28 cellular contexts compared by ENCODE assay signal in the genomic region with DNA sequence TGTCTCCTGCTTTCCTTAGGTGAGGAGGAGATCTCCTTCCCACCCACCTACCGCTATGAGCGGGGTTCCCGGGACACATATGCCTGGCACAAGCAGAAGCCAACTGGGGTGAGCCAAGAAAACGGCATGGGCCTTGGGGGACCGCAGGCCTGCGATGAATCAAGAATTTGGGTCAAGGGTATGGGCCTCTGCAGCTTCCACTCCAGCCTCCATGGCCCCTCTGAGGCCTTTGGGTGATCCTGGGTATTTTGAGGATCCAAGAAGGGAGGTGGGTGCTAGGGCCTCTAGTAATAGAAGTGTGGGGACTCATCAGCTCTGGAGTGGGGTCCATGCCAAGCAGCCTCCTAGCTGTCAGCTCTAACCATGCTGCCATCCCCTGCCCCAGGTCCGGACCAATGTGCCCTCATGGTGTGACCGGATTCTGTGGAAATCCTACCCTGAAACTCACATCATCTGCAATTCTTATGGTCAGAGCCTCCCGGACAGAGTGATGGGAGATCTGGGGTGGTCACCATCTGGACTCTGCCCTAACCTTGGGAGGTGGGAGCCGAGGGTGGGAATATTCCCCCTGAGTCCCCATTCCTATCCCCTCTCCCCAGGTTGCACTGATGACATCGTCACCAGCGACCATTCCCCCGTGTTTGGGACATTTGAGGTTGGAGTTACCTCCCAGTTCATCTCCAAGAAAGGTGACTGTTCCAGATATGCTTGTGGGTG. TPM values are rescaled to one million over a fixed set of nuclear protein-coding genes. Genes with fewer than 3 reads are reported as not detected.
A peak's percentile ranks its signal among the peaks of the same experiment; 100 is the strongest.
DNase-seq lines count a peak whose midpoint lies in the region; ATAC-seq, FAIRE-seq and TF ChIP-seq lines count a peak whose summit lies in the region.
"Had no signal": no experiment of that assay in that cellular context is flagged by ENCODE, and none has a peak within 500 bp of the region (broad histone marks: within the 10 kb centered on the region; RNA-seq: fewer than 3 reads in every experiment).

No MANE protein-coding gene starts in this region.

- H3K36me3 ChIP-seq in GM12878 (ENCODE audit: control insufficient read depth in 2 of 2, insufficient read depth in 2 of 2, low read length in 1 of 2), result peaks cover 24 to 27% of the 10 kb centered on the region in 2 experiments; a peak in 3 of 4 replicates
- H3K36me3 ChIP-seq in neural progenitor cell, result no peaks in the 10 kb centered on the region

- no peak overlapping the region for H3K4me2 ChIP-seq in GM12878 (ENCODE audit: control insufficient read depth, insufficient read depth)
- no peak overlapping the region for H3K4me2 ChIP-seq in neural progenitor cell

- peaks cover 9% of the 10 kb centered on the region for H3K36me3 Mint-ChIP-seq in activated naive CD8-positive, alpha-beta T cell treated with anti-CD3 and anti-CD28 coated beads, Interleukin-2, amount 50 U/mL, for 24 hours (ENCODE audit: low read depth)
- H3K36me3 Mint-ChIP-seq in activated naive CD8-positive, alpha-beta T cell treated with anti-CD3 and anti-CD28 coated beads for 36 hours, result peaks cover 15% of the 10 kb centered on the region
- H3K36me3 Mint-ChIP-seq in neural progenitor cell, result peaks cover 41% of the 10 kb centered on the region

- RAD21 ChIA-PET in GM12878 (lab: Charles Lee; ENCODE audit: unreplicated experiment), result no interaction called here

- H3K27me3 ChIP-seq in GM12878 (replicated peaks in 1 of 2; ENCODE audit: control insufficient read depth in 2 of 2, insufficient read depth in 2 of 2, low read length in 1 of 2) (no peaks in the 10 kb centered on the region), neural progenitor cell (no peaks in the 10 kb centered on the region)
- H3K27me3 ChIP-seq: colonic mucosa had no signal

- no peak for ATAC-seq in activated naive CD8-positive, alpha-beta T cell treated with anti-CD3 and anti-CD28 coated beads, Interleukin-2, amount 50 U/mL, for 24 hours
- ATAC-seq in GM12878 (no peak), HG03442 (IDR thresholded peaks at IDR 0.05; ENCODE audit: unreplicated experiment) (no peak), GM19328 (IDR thresholded peaks at IDR 0.05; ENCODE audit: unreplicated experiment) (no peak)
- ATAC-seq: Right ventricle myocardium inferior had no signal

- peaks cover 16% of the 10 kb centered on the region for H3F3A ChIP-seq in neural progenitor cell (ENCODE audit: low read depth)

- no peak for FAIRE-seq in GM12878 (lab: Jason Lieb, UNC)
- FAIRE-seq: D721Med, islet of Langerhans had no signal

- no peaks in the 10 kb centered on the region for H3K9me3 Mint-ChIP-seq in activated naive CD8-positive, alpha-beta T cell treated with anti-CD3 and anti-CD28 coated beads, Interleukin-2, amount 50 U/mL, for 24 hours
- no peaks in the 10 kb centered on the region for H3K9me3 Mint-ChIP-seq in activated naive CD8-positive, alpha-beta T cell treated with anti-CD3 and anti-CD28 coated beads for 36 hours
- H3K9me3 Mint-ChIP-seq in neural progenitor cell, result no peaks in the 10 kb centered on the region
- H3K9me3 Mint-ChIP-seq: activated B cell treated with CpG ODN at 0.5 μM for 24 hours; activated CD4-positive, alpha-beta memory T cell treated with anti-CD3 and anti-CD28 coated beads, Interleukin-2, amount 10 ng/mL, durations not matched to agents 7 days and 5 days; activated T-cell treated with anti-CD3 and anti-CD28 coated beads, Interleukin-2, amount 50 U/mL, for 24 hours; neural crest cell had no signal

- H3K27ac ChIP-seq in GM12878 (ENCODE audit: control insufficient read depth, insufficient read depth), result no peak overlapping the region
- no peak overlapping the region for H3K27ac ChIP-seq in neural progenitor cell
- H3K27ac ChIP-seq: colonic mucosa, GM23248, prostate gland had no signal

- SMC1A ChIA-PET in GM12878 (lab: Charles Lee; ENCODE audit: uncharacterized antibody, unreplicated experiment), result no interaction called here

- in situ Hi-C loops in GM12878 (cut with MboI), result no loop called here

- H3K4me3 Mint-ChIP-seq in activated naive CD8-positive, alpha-beta T cell treated with anti-CD3 and anti-CD28 coated beads, Interleukin-2, amount 50 U/mL, for 24 hours, result no peak overlapping the region
- no peak overlapping the region for H3K4me3 Mint-ChIP-seq in activated naive CD8-positive, alpha-beta T cell treated with anti-CD3 and anti-CD28 coated beads for 36 hours
- H3K4me3 Mint-ChIP-seq in neural progenitor cell, result no peak overlapping the region
- H3K4me3 Mint-ChIP-seq: activated B cell treated with CpG ODN at 0.5 μM for 24 hours; activated CD4-positive, alpha-beta memory T cell treated with anti-CD3 and anti-CD28 coated beads, Interleukin-2, amount 10 ng/mL, durations not matched to agents 7 days and 5 days; activated T-cell treated with anti-CD3 and anti-CD28 coated beads, Interleukin-2, amount 50 U/mL, for 24 hours had no signal

- no peak for DNase-seq in activated naive CD8-positive, alpha-beta T cell treated with anti-CD3 and anti-CD28 coated beads, Interleukin-2, amount 50 U/mL, for 24 hours
- DNase-seq in activated naive CD8-positive, alpha-beta T cell treated with anti-CD3 and anti-CD28 coated beads for 36 hours, result no peak
- DNase-seq in GM12878 (ENCODE audit: low read depth, low spot score) (no peak), neural progenitor cell (ENCODE audit: low spot score) (no peak), ureter (ENCODE audit: low spot score) (peak; percentile 41), SW480 (ENCODE audit: low spot score) (no peak)
- DNase-seq: activated B cell treated with CpG ODN at 0.5 μM for 24 hours; activated naive CD4-positive, alpha-beta T cell treated with anti-CD3 and anti-CD28 coated beads, Interleukin-2, amount 50 U/mL, for 16 hours; activated T-cell treated with anti-CD3 and anti-CD28 coated beads, Interleukin-2, amount 50 U/mL, for 24 hours; anterior cingulate cortex; colonic mucosa; GM23248; NCI-H2029 treated with DMSO at 0.1 percent for 48 hours; NCI-H226; NCI-H82; T1000 had no signal

- POLR2A ChIA-PET in GM12878 (lab: Charles Lee), result no interaction called here

- TF ChIP-seq EP300 in GM12878 (IDR thresholded peaks at IDR 0.05; ENCODE audit: borderline replicate concordance in 1 of 2, control insufficient read depth in 1 of 2, low read depth in 2 of 2, low read length in 2 of 2), result no peak

- no peak overlapping the region for H3K4me3 ChIP-seq in GM12878
- H3K4me3 ChIP-seq in neural progenitor cell, result no peak overlapping the region
- H3K4me3 ChIP-seq: colonic mucosa, GM23248, prostate gland had no signal

- peaks cover 3% of the 10 kb centered on the region for H3K4me1 Mint-ChIP-seq in activated naive CD8-positive, alpha-beta T cell treated with anti-CD3 and anti-CD28 coated beads, Interleukin-2, amount 50 U/mL, for 24 hours
- H3K4me1 Mint-ChIP-seq in activated naive CD8-positive, alpha-beta T cell treated with anti-CD3 and anti-CD28 coated beads for 36 hours, result peaks cover 1% of the 10 kb centered on the region
- peaks cover 3% of the 10 kb centered on the region for H3K4me1 Mint-ChIP-seq in neural progenitor cell
- H3K4me1 Mint-ChIP-seq: activated CD4-positive, alpha-beta memory T cell treated with anti-CD3 and anti-CD28 coated beads, Interleukin-2, amount 10 ng/mL, durations not matched to agents 7 days and 5 days had no signal

- TF ChIP-seq RAD21 in GM12878 (IDR thresholded peaks at IDR 0.05; ENCODE audit: insufficient read depth, low read depth, low read length), result no peak

- peak overlapping the region; percentile 62 for H3K27ac Mint-ChIP-seq in activated naive CD8-positive, alpha-beta T cell treated with anti-CD3 and anti-CD28 coated beads, Interleukin-2, amount 50 U/mL, for 24 hours
- H3K27ac Mint-ChIP-seq in activated naive CD8-positive, alpha-beta T cell treated with anti-CD3 and anti-CD28 coated beads for 36 hours, result no peak overlapping the region
- H3K27ac Mint-ChIP-seq in neural progenitor cell, result peak overlapping the region; percentile 82
- H3K27ac Mint-ChIP-seq: activated CD4-positive, alpha-beta memory T cell treated with anti-CD3 and anti-CD28 coated beads, Interleukin-2, amount 10 ng/mL, durations not matched to agents 7 days and 5 days; activated T-cell treated with anti-CD3 and anti-CD28 coated beads, Interleukin-2, amount 50 U/mL, for 24 hours had no signal

- no peaks in the 10 kb centered on the region for H3K9me3 ChIP-seq in GM12878 (replicated peaks; ENCODE audit: control insufficient read depth, insufficient read depth, low read length)
- no peaks in the 10 kb centered on the region for H3K9me3 ChIP-seq in neural progenitor cell (ENCODE audit: low read depth)
- H3K9me3 ChIP-seq: colonic mucosa, prostate gland had no signal

- no peak overlapping the region for H3K9ac ChIP-seq in GM12878 (ENCODE audit: control insufficient read depth, insufficient read depth, low read length)
- no peak overlapping the region for H3K9ac ChIP-seq in neural progenitor cell
- H3K9ac ChIP-seq: GM23248 had no signal

- H2AFZ ChIP-seq in GM12878 (ENCODE audit: control insufficient read depth, low read depth, low read length) (no peak overlapping the region), neural progenitor cell (replicated peaks) (no peak overlapping the region)
- H2AFZ ChIP-seq: GM23248 had no signal

- 92% methylated on average over 13 of the region's 13 CpGs for WGBS in GM12878 (ENCODE audit: insufficient coverage, insufficient replicate concordance, low lambda C conversion rate, missing lambda C conversion rate)

- TF ChIP-seq CTCF in GM12878 (IDR thresholded peaks at IDR 0.05 in 2 of 3, conservative IDR thresholded peaks at IDR 0.05 in 1 of 3; ENCODE audit: control insufficient read depth in 2 of 3, extremely low read depth in 1 of 3, insufficient read depth in 1 of 3, low read depth in 3 of 3, low read length in 3 of 3), result no peak
- TF ChIP-seq CTCF in neural progenitor cell (IDR thresholded peaks at IDR 0.05), result no peak

- CTCF ChIA-PET in GM12878 (lab: Yijun Ruan, JAX), result no interaction called here

- H3K27me3 Mint-ChIP-seq in activated naive CD8-positive, alpha-beta T cell treated with anti-CD3 and anti-CD28 coated beads, Interleukin-2, amount 50 U/mL, for 24 hours, result peaks cover under 1% of the 10 kb centered on the region
- no peaks in the 10 kb centered on the region for H3K27me3 Mint-ChIP-seq in activated naive CD8-positive, alpha-beta T cell treated with anti-CD3 and anti-CD28 coated beads for 36 hours
- H3K27me3 Mint-ChIP-seq in neural progenitor cell (ENCODE audit: insufficient read depth, low read depth), result peaks cover 2% of the 10 kb centered on the region
- H3K27me3 Mint-ChIP-seq: activated B cell treated with CpG ODN at 0.5 μM for 24 hours; activated T-cell treated with anti-CD3 and anti-CD28 coated beads, Interleukin-2, amount 50 U/mL, for 24 hours had no signal

- H4K20me1 ChIP-seq in GM12878 (ENCODE audit: control insufficient read depth, insufficient read depth), result no peaks in the 10 kb centered on the region; the same call in 1 of the 2 replicates
- peaks cover 11% of the 10 kb centered on the region for H4K20me1 ChIP-seq in neural progenitor cell (ENCODE audit: low read depth)

- H3K79me2 ChIP-seq in GM12878 (ENCODE audit: control insufficient read depth, insufficient read depth, low read length), result no peaks in the 10 kb centered on the region
- no peaks in the 10 kb centered on the region for H3K79me2 ChIP-seq in neural progenitor cell (ENCODE audit: low read depth)

- no peaks in the 10 kb centered on the region for H3K4me1 ChIP-seq in GM12878 (ENCODE audit: control insufficient read depth, insufficient read depth, low read length)
- H3K4me1 ChIP-seq in neural progenitor cell, result peaks cover 5% of the 10 kb centered on the region
- H3K4me1 ChIP-seq: colonic mucosa, prostate gland had no signal

- peak; percentile 38; the same call in 1 of the 2 replicates for TF ChIP-seq POLR2A in GM12878 (IDR thresholded peaks at IDR 0.05; ENCODE audit: low read depth, low read length)

- BruUV-seq in GM12878 (replicated peaks; lab: Mats Ljungman, UMichigan), result no TSS peak

- intact Hi-C loops in GM12878 (cut with micrococcal nuclease; ENCODE audit: unreplicated experiment), result no loop called here

RNA-seq across cellular contexts. Expression of a gene that starts 8.6 kb away (rescaled TPM):
- 10 to 100 TPM; 69.5 to 71.2 TPM for total RNA-seq in activated naive CD8-positive, alpha-beta T cell treated with anti-CD3 and anti-CD28 coated beads for 36 hours
- total RNA-seq in GM12878 (2013; cell fraction: nucleolus; rRNA removed), result 149 and 152 TPM in 2 replicates
- total RNA-seq in GM12878 (2014; rRNA removed), result 62.3 and 66.3 TPM in 2 replicates
- 32.1 and 33.1 TPM in 2 replicates for total RNA-seq in GM12878 (2014; rRNA removed; fragmentation: Illumina TruSeq; extraction: Trizol)
- total RNA-seq in GM12878 (2021), result 110 and 116 TPM in 2 replicates
- polyA plus RNA-seq in GM12878 (2011; ENCODE audit: low read depth), result 39.6 TPM
- polyA plus RNA-seq in GM12878 (2011; rRNA removed), result 36.2 and 68.8 TPM in 2 replicates
- polyA plus RNA-seq in GM12878 (2011; cell fraction: cytosol; rRNA removed), result 45.3 and 59.8 TPM in 2 replicates
- 613 and 647 TPM in 2 replicates for polyA plus RNA-seq in GM12878 (2011; cell fraction: nucleus; rRNA removed)
- 71.7 and 110 TPM in 2 replicates for polyA plus RNA-seq in GM12878 (2012)
- polyA plus RNA-seq in GM12878 (2014; fragmentation: Illumina TruSeq; extraction: Trizol), result 54.7 and 62.3 TPM in 2 replicates
- 1 to 10 TPM in 1 of 2 experiments, under 1 TPM in 1; 0.47 to 1.0 TPM for polyA plus RNA-seq in GM12878 (2014; fragmentation: Nextera tagmentation; extraction: Ambion mirVana)
- 77.5 and 94.4 TPM in 2 replicates for polyA plus RNA-seq in GM12878 (2014; rRNA removed)
- polyA plus RNA-seq in GM12878 (2016; fragmentation: Nextera tagmentation; extraction: Ambion mirVana), result 10 to 100 TPM in 1 of 2 experiments, 1 to 10 TPM in 1; 9.7 to 20.0 TPM
- 70.7 and 93.0 TPM in 2 replicates for polyA minus RNA-seq in GM12878 (2011; rRNA and poly(A)+ RNA removed)
- polyA minus RNA-seq in GM12878 (2011; cell fraction: cytosol; rRNA and poly(A)+ RNA removed), result 52.8 and 55.7 TPM in 2 replicates
- polyA minus RNA-seq in GM12878 (2011; cell fraction: nucleus; rRNA and poly(A)+ RNA removed), result 158 and 247 TPM in 2 replicates
- 30.8 and 64.8 TPM in 2 replicates for total RNA-seq in neural progenitor cell (ENCODE audit: low replicate concordance)
- 144 TPM for total RNA-seq in ureter

RNA-seq across cellular contexts. Expression of a gene that starts 10.8 kb away (rescaled TPM):
- not detected for total RNA-seq in activated naive CD8-positive, alpha-beta T cell treated with anti-CD3 and anti-CD28 coated beads for 36 hours
- total RNA-seq in GM12878 (2013; cell fraction: nucleolus; rRNA removed), result not detected in 2 replicates
- total RNA-seq in GM12878 (2014; rRNA removed), result not detected in 2 replicates
- total RNA-seq in GM12878 (2014; rRNA removed; fragmentation: Illumina TruSeq; extraction: Trizol), result not detected in 2 replicates
- total RNA-seq in GM12878 (2021), result not detected in 2 replicates
- polyA plus RNA-seq in GM12878 (2011; ENCODE audit: low read depth), result not detected
- polyA plus RNA-seq in GM12878 (2011; rRNA removed), result not detected in 2 replicates
- not detected in 2 replicates for polyA plus RNA-seq in GM12878 (2011; cell fraction: cytosol; rRNA removed)
- not detected in 2 replicates for polyA plus RNA-seq in GM12878 (2011; cell fraction: nucleus; rRNA removed)
- not detected in 2 replicates for polyA plus RNA-seq in GM12878 (2012)
- polyA plus RNA-seq in GM12878 (2014; fragmentation: Illumina TruSeq; extraction: Trizol), result not detected in 2 replicates
- polyA plus RNA-seq in GM12878 (2014; fragmentation: Nextera tagmentation; extraction: Ambion mirVana), result not detected
- not detected in 2 replicates for polyA plus RNA-seq in GM12878 (2014; rRNA removed)
- polyA plus RNA-seq in GM12878 (2016; fragmentation: Nextera tagmentation; extraction: Ambion mirVana), result not detected
- not detected in 2 replicates for polyA minus RNA-seq in GM12878 (2011; rRNA and poly(A)+ RNA removed)
- not detected in 2 replicates for polyA minus RNA-seq in GM12878 (2011; cell fraction: cytosol; rRNA and poly(A)+ RNA removed)
- polyA minus RNA-seq in GM12878 (2011; cell fraction: nucleus; rRNA and poly(A)+ RNA removed), result not detected in 2 replicates
- total RNA-seq in neural progenitor cell (ENCODE audit: low replicate concordance), result not detected in 2 replicates
- total RNA-seq in ureter, result not detected
- total RNA-seq: activated B cell treated with CpG ODN at 0.5 μM for 24 hours; activated CD4-positive, alpha-beta memory T cell treated with anti-CD3 and anti-CD28 coated beads, Interleukin-2, amount 10 ng/mL, durations not matched to agents 7 days and 5 days; GM23248; liver; M059J; Right ventricle myocardium inferior; subcutaneous adipose tissue had no signal
- polyA plus RNA-seq: BJ, GM23248, liver had no signal

RNA-seq across cellular contexts. Expression of a gene that starts 16.6 kb away (rescaled TPM):
- total RNA-seq in activated naive CD8-positive, alpha-beta T cell treated with anti-CD3 and anti-CD28 coated beads for 36 hours, result not detected
- total RNA-seq in GM12878 (2013; cell fraction: nucleolus; rRNA removed), result not detected in 2 replicates
- total RNA-seq in GM12878 (2014; rRNA removed) (2.7 and 3.5 TPM in 2 replicates), GM12878 (2014; rRNA removed; fragmentation: Illumina TruSeq; extraction: Trizol) (1.9 and 2.2 TPM in 2 replicates), GM12878 (2021) (1.4 and 1.5 TPM in 2 replicates), neural progenitor cell (ENCODE audit: low replicate concordance) (not detected in 2 replicates), ureter (4.5 TPM)
- 1.5 TPM for polyA plus RNA-seq in GM12878 (2011; ENCODE audit: low read depth)
- polyA plus RNA-seq in GM12878 (2011; rRNA removed) (0.10 TPM in 1 of 2 replicates, not detected in the other), GM12878 (2014; fragmentation: Illumina TruSeq; extraction: Trizol) (1.6 and 2.0 TPM in 2 replicates), GM12878 (2014; fragmentation: Nextera tagmentation; extraction: Ambion mirVana) (10 to 100 TPM; 11.0 to 11.1 TPM), GM12878 (2014; rRNA removed) (3.2 and 3.7 TPM in 2 replicates), GM12878 (2016; fragmentation: Nextera tagmentation; extraction: Ambion mirVana) (1 to 10 TPM; 1.2 to 1.6 TPM)
- polyA plus RNA-seq in GM12878 (2011; cell fraction: cytosol; rRNA removed), result 0.12 and 0.25 TPM in 2 replicates
- polyA plus RNA-seq in GM12878 (2011; cell fraction: nucleus; rRNA removed), result 0.21 and 0.54 TPM in 2 replicates
- 1.7 and 1.9 TPM in 2 replicates for polyA plus RNA-seq in GM12878 (2012)
- not detected in 2 replicates for polyA minus RNA-seq in GM12878 (2011; rRNA and poly(A)+ RNA removed)
- not detected in 2 replicates for polyA minus RNA-seq in GM12878 (2011; cell fraction: cytosol; rRNA and poly(A)+ RNA removed)
- not detected in 2 replicates for polyA minus RNA-seq in GM12878 (2011; cell fraction: nucleus; rRNA and poly(A)+ RNA removed)
- total RNA-seq: activated CD4-positive, alpha-beta memory T cell treated with anti-CD3 and anti-CD28 coated beads, Interleukin-2, amount 10 ng/mL, durations not matched to agents 7 days and 5 days; GM23248; M059J; neural crest cell had no signal
- polyA plus RNA-seq: BJ, GM23248 had no signal

RNA-seq across cellular contexts. Expression of a gene that starts 41.3 kb away (rescaled TPM):
- not detected for total RNA-seq in activated naive CD8-positive, alpha-beta T cell treated with anti-CD3 and anti-CD28 coated beads for 36 hours
- total RNA-seq in GM12878 (2013; cell fraction: nucleolus; rRNA removed), result not detected in 2 replicates
- not detected in 2 replicates for total RNA-seq in GM12878 (2014; rRNA removed)
- total RNA-seq in GM12878 (2014; rRNA removed; fragmentation: Illumina TruSeq; extraction: Trizol), result not detected in 2 replicates
- total RNA-seq in GM12878 (2021), result not detected in 2 replicates
- polyA plus RNA-seq in GM12878 (2011; ENCODE audit: low read depth), result not detected
- not detected in 2 replicates for polyA plus RNA-seq in GM12878 (2011; rRNA removed)
- polyA plus RNA-seq in GM12878 (2011; cell fraction: cytosol; rRNA removed), result not detected in 2 replicates
- not detected in 2 replicates for polyA plus RNA-seq in GM12878 (2011; cell fraction: nucleus; rRNA removed)
- polyA plus RNA-seq in GM12878 (2012), result not detected in 2 replicates
- not detected in 2 replicates for polyA plus RNA-seq in GM12878 (2014; fragmentation: Illumina TruSeq; extraction: Trizol)
- not detected for polyA plus RNA-seq in GM12878 (2014; fragmentation: Nextera tagmentation; extraction: Ambion mirVana)
- not detected in 2 replicates for polyA plus RNA-seq in GM12878 (2014; rRNA removed)
- polyA plus RNA-seq in GM12878 (2016; fragmentation: Nextera tagmentation; extraction: Ambion mirVana), result not detected
- polyA minus RNA-seq in GM12878 (2011; rRNA and poly(A)+ RNA removed), result not detected in 2 replicates
- polyA minus RNA-seq in GM12878 (2011; cell fraction: cytosol; rRNA and poly(A)+ RNA removed), result 2.0 and 2.7 TPM in 2 replicates
- polyA minus RNA-seq in GM12878 (2011; cell fraction: nucleus; rRNA and poly(A)+ RNA removed), result 0.97 and 1.3 TPM in 2 replicates
- 3.6 and 9.6 TPM in 2 replicates for total RNA-seq in neural progenitor cell (ENCODE audit: low replicate concordance)
- 1.7 TPM for total RNA-seq in ureter
- total RNA-seq: activated B cell treated with CpG ODN at 0.5 μM for 24 hours; activated CD4-positive, alpha-beta memory T cell treated with anti-CD3 and anti-CD28 coated beads, Interleukin-2, amount 10 ng/mL, durations not matched to agents 7 days and 5 days; GM23248; neural crest cell; subcutaneous adipose tissue had no signal
